Comparison of ENCODE assay signal across 21 cellular contexts in the genomic region with DNA sequence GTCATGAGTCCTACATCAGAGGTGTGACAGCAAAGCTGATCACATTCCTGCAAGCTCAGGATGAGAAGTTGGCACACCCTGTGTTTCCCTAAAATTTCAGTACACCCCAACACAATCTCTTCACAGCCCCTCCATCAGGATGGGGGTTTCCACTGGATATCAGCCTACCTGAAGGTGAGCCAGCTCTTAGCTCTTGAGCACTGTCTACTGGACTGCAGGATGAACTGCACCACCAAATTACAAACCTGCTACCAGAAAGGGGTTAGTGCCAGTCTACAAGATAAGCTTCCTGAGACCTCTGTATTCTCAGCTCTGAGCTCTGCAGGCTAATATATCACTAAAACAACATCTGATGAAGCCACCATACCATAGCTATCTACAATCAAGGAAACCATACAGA.
DNase-seq lines count a peak whose midpoint lies in the region; ATAC-seq and TF ChIP-seq lines count a peak whose summit lies in the region.
"Had no signal": no experiment of that assay in that cellular context is flagged by ENCODE, and none has a peak within 500 bp of the region (broad histone marks: within the 10 kb centered on the region; RNA-seq: fewer than 3 reads in every experiment).

No MANE protein-coding gene starts in this region.

- H3K4ac ChIP-seq in mesenchymal stem cell (ENCODE audit: low read depth in 1 of 2, low read length in 2 of 2) = no peak overlapping the region

- no peak overlapping the region for H2AK5ac ChIP-seq in mesenchymal stem cell (ENCODE audit: low read length, severe bottlenecking)

- peak overlapping the region; percentile 15 for H4K91ac ChIP-seq in mesenchymal stem cell (ENCODE audit: low read length)

- H3K9me3 Mint-ChIP-seq in activated T-helper 17 cell treated with anti-CD3 and anti-CD28 coated beads, Interleukin-2, amount 50 U/mL, for 72 hours = peaks cover 21% of the 10 kb centered on the region
- H3K9me3 Mint-ChIP-seq: memory B cell had no signal

- H3K4me3 ChIP-seq in mesenchymal stem cell (ENCODE audit: insufficient read depth in 1 of 2, low read depth in 1 of 2, low read length in 2 of 2) = no peak overlapping the region
- H3K4me3 ChIP-seq: suprapubic skin had no signal

- no peaks in the 10 kb centered on the region for H3K4me1 Mint-ChIP-seq in activated T-helper 17 cell treated with anti-CD3 and anti-CD28 coated beads, Interleukin-2, amount 50 U/mL, for 72 hours
- H3K4me1 Mint-ChIP-seq: central memory CD8-positive, alpha-beta T cell; memory B cell had no signal

- no peak for ATAC-seq in activated T-helper 17 cell treated with anti-CD3 and anti-CD28 coated beads, Interleukin-2, amount 50 U/mL, for 72 hours (replicated peaks)
- ATAC-seq: activated CD8-positive, alpha-beta T cell treated with anti-CD3 and anti-CD28 coated beads, Interleukin-2, amount 10 ng/mL, durations not matched to agents 7 days and 5 days; right cardiac atrium had no signal

- DNase-seq in HuH-7 (ENCODE audit: low spot score) (peak; percentile 3), UCSD-AML1 (lab: John Stamatoyannopoulos, UW; ENCODE audit: unreplicated experiment) (peak; percentile 1), mesenchymal stem cell (no peak), NCI-H69 (lab: John Stamatoyannopoulos, UW) (no peak), T-helper 9 cell (no peak)
- DNase-seq: activated CD8-positive, alpha-beta T cell treated with anti-CD3 and anti-CD28 coated beads, Interleukin-2, amount 10 ng/mL, durations not matched to agents 7 days and 5 days; amniotic stem cell; DMS79; foreskin melanocyte; NCI-H1436 treated with DMSO at 0.1 percent for 48 hours; NCI-H226; right cardiac atrium; stimulated activated CD4-positive, alpha-beta T cell treated with anti-CD3 and anti-CD28 coated beads, Interleukin-1b, Interleukin-23, amount 100 ng/mL, for 48 hours had no signal

- no peak overlapping the region for H3K4me3 Mint-ChIP-seq in activated T-helper 17 cell treated with anti-CD3 and anti-CD28 coated beads, Interleukin-2, amount 50 U/mL, for 72 hours
- H3K4me3 Mint-ChIP-seq: activated CD8-positive, alpha-beta T cell treated with anti-CD3 and anti-CD28 coated beads, Interleukin-2, amount 10 ng/mL, durations not matched to agents 7 days and 5 days; activated T-helper 1 cell treated with anti-CD3 and anti-CD28 coated beads, Interleukin-12 subunit alpha, Interleukin-12 subunit beta, Interleukin-2, Interleukin-4 antibody, amounts not matched to agents 30 ng/mL and 10 ng/mL and 1 ng/mL, durations not matched to agents 14 hours and 24 hours and 36 hours; central memory CD8-positive, alpha-beta T cell; memory B cell had no signal

- no peak overlapping the region for H3K14ac ChIP-seq in mesenchymal stem cell (ENCODE audit: low read length in 2 of 2)

- no peak overlapping the region for H3K23ac ChIP-seq in mesenchymal stem cell (ENCODE audit: low read length in 2 of 2)

- no peaks in the 10 kb centered on the region for H3K4me1 ChIP-seq in mesenchymal stem cell (ENCODE audit: control insufficient read depth, insufficient read depth, low read depth, low read length)
- H3K4me1 ChIP-seq: suprapubic skin had no signal

- no peaks in the 10 kb centered on the region for H3K36me3 Mint-ChIP-seq in activated T-helper 17 cell treated with anti-CD3 and anti-CD28 coated beads, Interleukin-2, amount 50 U/mL, for 72 hours (ENCODE audit: low read depth)
- H3K36me3 Mint-ChIP-seq: memory B cell had no signal

- H2BK15ac ChIP-seq in mesenchymal stem cell (ENCODE audit: low read depth, poor library complexity, severe bottlenecking) = no peak overlapping the region

- no peaks in the 10 kb centered on the region for H3K27me3 Mint-ChIP-seq in activated T-helper 17 cell treated with anti-CD3 and anti-CD28 coated beads, Interleukin-2, amount 50 U/mL, for 72 hours
- H3K27me3 Mint-ChIP-seq: central memory CD8-positive, alpha-beta T cell; memory B cell had no signal

- no peak overlapping the region for H2BK120ac ChIP-seq in mesenchymal stem cell (ENCODE audit: low read depth, low read length)

- no peak overlapping the region for H3K18ac ChIP-seq in mesenchymal stem cell (ENCODE audit: low read depth in 1 of 2, low read length in 2 of 2)

- no peak overlapping the region for H3K4me2 ChIP-seq in mesenchymal stem cell (ENCODE audit: low read length, poor library complexity, severe bottlenecking)
- H3K4me2 ChIP-seq: KMS-11 had no signal

- no peak overlapping the region for H2BK12ac ChIP-seq in mesenchymal stem cell (ENCODE audit: low read length in 2 of 2)

- no peak overlapping the region for H2BK5ac ChIP-seq in mesenchymal stem cell (ENCODE audit: low read depth, low read length, poor library complexity, severe bottlenecking)

- peak overlapping the region; percentile 37 for H4K8ac ChIP-seq in mesenchymal stem cell (ENCODE audit: low read length)

- no peaks in the 10 kb centered on the region for H3K27me3 ChIP-seq in mesenchymal stem cell (ENCODE audit: control insufficient read depth in 1 of 2, insufficient read depth in 1 of 2, low read length in 2 of 2)
- H3K27me3 ChIP-seq: suprapubic skin had no signal

- TF ChIP-seq CTCF in GM12873 (IDR thresholded peaks at IDR 0.05; ENCODE audit: insufficient read depth, low read depth, low read length, missing control alignments) = peak; percentile 25

- no peak overlapping the region for H3K27ac Mint-ChIP-seq in activated T-helper 17 cell treated with anti-CD3 and anti-CD28 coated beads, Interleukin-2, amount 50 U/mL, for 72 hours
- H3K27ac Mint-ChIP-seq: activated CD8-positive, alpha-beta T cell treated with anti-CD3 and anti-CD28 coated beads, Interleukin-2, amount 10 ng/mL, durations not matched to agents 7 days and 5 days; activated T-helper 1 cell treated with anti-CD3 and anti-CD28 coated beads, Interleukin-12 subunit alpha, Interleukin-12 subunit beta, Interleukin-2, Interleukin-4 antibody, amounts not matched to agents 30 ng/mL and 10 ng/mL and 1 ng/mL, durations not matched to agents 14 hours and 24 hours and 36 hours; memory B cell had no signal

- peaks cover 11% of the 10 kb centered on the region for H3K9me3 ChIP-seq in mesenchymal stem cell (ENCODE audit: control insufficient read depth, low read length)
- H3K9me3 ChIP-seq: suprapubic skin had no signal

- no peak overlapping the region for H3K27ac ChIP-seq in mesenchymal stem cell (ENCODE audit: low read length, poor library complexity, severe bottlenecking)
- H3K27ac ChIP-seq: KMS-11, suprapubic skin, VCaP had no signal

- H3K36me3 ChIP-seq in mesenchymal stem cell (ENCODE audit: control insufficient read depth in 1 of 2, insufficient read depth in 2 of 2, low read depth in 1 of 2, low read length in 2 of 2) = no peaks in the 10 kb centered on the region
- H3K36me3 ChIP-seq: suprapubic skin had no signal

- H3K9ac ChIP-seq in mesenchymal stem cell (ENCODE audit: low read length) = no peak overlapping the region
- H3K9ac ChIP-seq: KMS-11 had no signal

- H3K79me1 ChIP-seq in mesenchymal stem cell (replicated peaks; ENCODE audit: low read length, poor library complexity, severe bottlenecking) = no peaks in the 10 kb centered on the region

- no peak overlapping the region for H2AFZ ChIP-seq in mesenchymal stem cell (ENCODE audit: low read depth, low read length)

Comparison
In these comparisons a context has a peak if more than half of its experiments do, and no peak if none do; other contexts are left out.
1. DNase-seq: peak in HuH-7 (single experiment) and UCSD-AML1 (single experiment); none in mesenchymal stem cell (single experiment), NCI-H69 (single experiment) and T-helper 9 cell (single experiment).